In genomic region chr19:13077233-13077632, GRCh38 we compare ENCODE assay signal across 18 cellular contexts. TPM values are rescaled to one million over a fixed set of nuclear protein-coding genes. Genes with fewer than 3 reads are reported as not detected.
DNase-seq lines count a peak whose midpoint lies in the region; ATAC-seq, FAIRE-seq and TF ChIP-seq lines count a peak whose summit lies in the region.
"Had no signal": no experiment of that assay in that cellular context is flagged by ENCODE, and none has a peak within 500 bp of the region (broad histone marks: within the 10 kb centered on the region; RNA-seq: fewer than 3 reads in every experiment).

No MANE protein-coding gene starts in this region.

- H2BK12ac ChIP-seq in H1 (ENCODE audit: low read depth, low read length) = 0 out of 2 replicates have a peak overlapping the region, but pooled peaks have one; percentile 39

- no peak for TF ChIP-seq CTCF in H1 (IDR thresholded peaks at IDR 0.05; ENCODE audit: control extremely low read depth in 1 of 3, insufficient read depth in 1 of 3, low read depth in 1 of 3, low read length in 3 of 3)
- no peak for TF ChIP-seq CTCF in neural progenitor cell (IDR thresholded peaks at IDR 0.05)

- ATAC-seq in GM21825 (IDR thresholded peaks at IDR 0.05; ENCODE audit: unreplicated experiment) = no peak
- ATAC-seq: PC-3, T-helper 17 cell had no signal

- no peak overlapping the region for H2AFZ ChIP-seq in H1 (ENCODE audit: low read length)
- no peak overlapping the region for H2AFZ ChIP-seq in neural progenitor cell (replicated peaks)

- WGBS in H1 (ENCODE audit: extremely low coverage in 1 of 2, insufficient coverage in 1 of 2, insufficient read length in 1 of 2, insufficient replicate concordance in 2 of 2, low coverage in 1 of 2, low lambda C conversion rate in 2 of 2, missing lambda C conversion rate in 1 of 2), 2 experiments = 64% methylated on average over 11 of the region's 11 CpGs; no CpG with 5 or more reads in 1 of the 2 experiments

- no peaks in the 10 kb centered on the region for H3K9me3 Mint-ChIP-seq in neural progenitor cell
- H3K9me3 Mint-ChIP-seq: activated CD4-positive, alpha-beta memory T cell treated with anti-CD3 and anti-CD28 coated beads for 36 hours had no signal

- H3K9ac ChIP-seq in H1 (replicated peaks in 1 of 4; ENCODE audit: extremely low read depth in 1 of 4, low read depth in 3 of 4, low read length in 3 of 4) (no peak overlapping the region), neural progenitor cell (no peak overlapping the region)

- H3K27me3 ChIP-seq in H1 (replicated peaks in 1 of 4; ENCODE audit: control insufficient read depth in 3 of 4, extremely low read depth in 1 of 4, insufficient read depth in 3 of 4, low read length in 3 of 4) = peaks cover 0 to 18% (median 16%) of the 10 kb centered on the region in 4 experiments; a peak in 6 of 7 replicates
- H3K27me3 ChIP-seq in neural progenitor cell = peaks cover 14% of the 10 kb centered on the region
- H3K27me3 ChIP-seq: brain microvascular endothelial cell, ovary had no signal

- no peaks in the 10 kb centered on the region for H3F3A ChIP-seq in neural progenitor cell (ENCODE audit: low read depth)

- no peaks in the 10 kb centered on the region for H3K9me3 ChIP-seq in H1 (ENCODE audit: insufficient read depth in 2 of 2, low read depth in 1 of 2, low read length in 1 of 2)
- no peaks in the 10 kb centered on the region for H3K9me3 ChIP-seq in neural progenitor cell (ENCODE audit: low read depth)
- H3K9me3 ChIP-seq: ovary had no signal

- H3K79me2 ChIP-seq in H1 (ENCODE audit: control insufficient read depth in 1 of 2, insufficient read depth in 2 of 2, low read length in 2 of 2) = no peaks in the 10 kb centered on the region
- H3K79me2 ChIP-seq in neural progenitor cell (ENCODE audit: low read depth) = no peaks in the 10 kb centered on the region

- POLR2A ChIA-PET in H1 (lab: Charles Lee; ENCODE audit: partially characterized antibody) = interaction anchor here (0.7 to 2.5 kb wide), 6 partner anchors 14 to 123 kb away, joined by 3 to 7 read pairs (median 3); no protein-coding TSS in a partner anchor

- TF ChIP-seq RAD21 in H1 (IDR thresholded peaks at IDR 0.05 in 1 of 2, conservative IDR thresholded peaks at IDR 0.05 in 1 of 2; ENCODE audit: low read depth in 2 of 2, low read length in 2 of 2) = no peak

- no peak overlapping the region for H2BK120ac ChIP-seq in H1 (replicated peaks; ENCODE audit: low read depth, low read length)

- no peak overlapping the region for H3K56ac ChIP-seq in H1 (replicated peaks; ENCODE audit: insufficient read length, low read depth, low read length)

- H3K23ac ChIP-seq in H1 (ENCODE audit: insufficient read length) = no peak overlapping the region

- CTCF ChIA-PET in H1 (lab: Charles Lee; ENCODE audit: partially characterized antibody) = interaction anchor here (0.8 to 48.8 kb wide), 8 partner anchors 9 to 101 kb away, joined by 3 to 1145 read pairs (median 18); no protein-coding TSS in a partner anchor

- no peak for TF ChIP-seq EP300 in H1 (IDR thresholded peaks at IDR 0.05; ENCODE audit: borderline replicate concordance in 1 of 2, low read depth in 2 of 2, low read length in 2 of 2)

- H4K91ac ChIP-seq in H1 (replicated peaks; ENCODE audit: insufficient read length, low read length) = peak overlapping the region; percentile 38

- peak overlapping the region; percentile 40; the same call in 1 of the 2 replicates for H2BK5ac ChIP-seq in H1 (ENCODE audit: low read depth, low read length)

- 0 out of 2 replicates have a peak, but pooled peaks cover 1% of the 10 kb centered on the region for H3K23me2 ChIP-seq in H1 (ENCODE audit: low read depth, low read length)

- no peaks in the 10 kb centered on the region for H3K79me1 ChIP-seq in H1 (ENCODE audit: low read depth, low read length)

- H3K4ac ChIP-seq in H1 (replicated peaks; ENCODE audit: insufficient read length, low read depth, low read length) = no peak overlapping the region

- H2BK20ac ChIP-seq in H1 (ENCODE audit: low read length) = no peak overlapping the region

- DNase-seq in Ammon's horn (ENCODE audit: low spot score) = peak; percentile 85
- peak; percentile 79 for DNase-seq in NCI-H2171 treated with DMSO at 0.1 percent for 48 hours (lab: John Stamatoyannopoulos, UW)
- DNase-seq in H1 (ENCODE audit: low read depth in 1 of 2, low spot score in 2 of 2) = no peak
- DNase-seq in neural progenitor cell (ENCODE audit: low spot score) = no peak
- DNase-seq in activated CD8-positive, alpha-beta memory T cell treated with anti-CD3 and anti-CD28 coated beads for 24 hours = no peak
- DNase-seq in central memory CD4-positive, alpha-beta T cell = no peak
- DNase-seq in GDM1 (lab: John Stamatoyannopoulos, UW) = no peak
- DNase-seq: activated CD4-positive, alpha-beta memory T cell treated with anti-CD3 and anti-CD28 coated beads for 36 hours; activated effector memory CD4-positive, alpha-beta T cell treated with anti-CD3 and anti-CD28 coated beads, Interleukin-2, amount 50 U/mL, for 16 hours; brain microvascular endothelial cell; DMS53; mesendoderm; NCI-H345; PC-3; T-helper 17 cell had no signal

- no peaks in the 10 kb centered on the region for H3K36me3 Mint-ChIP-seq in neural progenitor cell
- H3K36me3 Mint-ChIP-seq: activated CD4-positive, alpha-beta memory T cell treated with anti-CD3 and anti-CD28 coated beads for 36 hours had no signal

- FAIRE-seq in H1 (lab: Jason Lieb, UNC) = no peak

- no peaks in the 10 kb centered on the region for H4K20me1 ChIP-seq in H1 (replicated peaks in 1 of 2; ENCODE audit: control insufficient read depth in 1 of 2, insufficient read depth in 2 of 2, low read length in 2 of 2)
- H4K20me1 ChIP-seq in neural progenitor cell (ENCODE audit: low read depth) = no peaks in the 10 kb centered on the region

- no peak for TF ChIP-seq POLR2A in H1 (IDR thresholded peaks at IDR 0.05; ENCODE audit: control extremely low read depth in 1 of 2, low read depth in 2 of 2, low read length in 2 of 2)

- H3K4me3 Mint-ChIP-seq in neural progenitor cell = no peak overlapping the region
- H3K4me3 Mint-ChIP-seq: activated CD4-positive, alpha-beta memory T cell treated with anti-CD3 and anti-CD28 coated beads for 36 hours; T-helper 17 cell had no signal

- H3K14ac ChIP-seq in H1 (ENCODE audit: insufficient read length) = no peak overlapping the region

- peak overlapping the region; percentile 60; the same call in 1 of the 2 replicates for H3K18ac ChIP-seq in H1 (ENCODE audit: extremely low read depth, low read length)

- no peak overlapping the region for H3K27ac ChIP-seq in H1 (ENCODE audit: low read depth, low read length)
- no peak overlapping the region for H3K27ac ChIP-seq in neural progenitor cell
- H3K27ac ChIP-seq: brain microvascular endothelial cell had no signal

- peak overlapping the region; percentile 46 for H3K27ac Mint-ChIP-seq in neural progenitor cell
- H3K27ac Mint-ChIP-seq: activated CD4-positive, alpha-beta memory T cell treated with anti-CD3 and anti-CD28 coated beads for 36 hours had no signal

- H4K8ac ChIP-seq in H1 (ENCODE audit: extremely low read depth, insufficient read depth, low read length) = no peak overlapping the region

- H2BK15ac ChIP-seq in H1 (ENCODE audit: low read length) = peak overlapping the region; percentile 61

- H3K4me3 ChIP-seq in H1 (ENCODE audit: extremely low read depth in 1 of 4, insufficient read depth in 2 of 4, low read depth in 3 of 4, low read length in 4 of 4) (peak overlapping the region in 1 of 4 experiments; percentile 13; a peak in 1 of 8 replicates), neural progenitor cell (no peak overlapping the region)
- H3K4me3 ChIP-seq: ovary had no signal

- H3K27me3 Mint-ChIP-seq in neural progenitor cell (ENCODE audit: insufficient read depth, low read depth) = peaks cover 41% of the 10 kb centered on the region
- H3K27me3 Mint-ChIP-seq: activated CD4-positive, alpha-beta memory T cell treated with anti-CD3 and anti-CD28 coated beads for 36 hours had no signal

- H3K4me1 ChIP-seq in H1 (replicated peaks in 1 of 4; ENCODE audit: control insufficient read depth in 3 of 4, insufficient read depth in 4 of 4, low read length in 3 of 4) = peaks cover 9 to 34% (median 24%) of the 10 kb centered on the region in 4 experiments
- peaks cover 33% of the 10 kb centered on the region for H3K4me1 ChIP-seq in neural progenitor cell

- H4K5ac ChIP-seq in H1 (ENCODE audit: insufficient read length, low read depth, low read length) = no peak overlapping the region

- H3K36me3 ChIP-seq in H1 (ENCODE audit: control insufficient read depth in 2 of 4, insufficient read depth in 4 of 4, low read length in 3 of 4) (no peaks in the 10 kb centered on the region), neural progenitor cell (no peaks in the 10 kb centered on the region)
- H3K36me3 ChIP-seq: ovary had no signal

- H2AK5ac ChIP-seq in H1 (ENCODE audit: low read depth, low read length) = no peak overlapping the region

- H3K4me1 Mint-ChIP-seq in neural progenitor cell = peaks cover 24% of the 10 kb centered on the region

- H3K4me2 ChIP-seq in H1 (ENCODE audit: insufficient read depth in 1 of 2, low read depth in 2 of 2, low read length in 2 of 2) (peak overlapping the region; percentile 49 to 53; a peak in 3 of 4 replicates), neural progenitor cell (peak overlapping the region; percentile 47)

RNA-seq across cellular contexts. Expression of gene LYL1, which starts 25.4 kb away (rescaled TPM):
- 0.58 and 0.65 TPM in 2 replicates for total RNA-seq in H1 (2021; fragmentation: NEBNext Ultra II Directional; extraction: Animal tissue kit (Norgen Biotek cat#: 25700))
- 0.76 and 1.0 TPM in 2 replicates for polyA plus RNA-seq in H1 (2011; rRNA removed)
- 0.62 TPM for polyA plus RNA-seq in H1 (2011; cell fraction: cytosol; rRNA removed)
- polyA plus RNA-seq in H1 (2011; cell fraction: nucleus; rRNA removed) = 0.78 TPM
- polyA plus RNA-seq in H1 (2012, experiment 1 of 2) = 0.23 to 0.67 TPM (median 0.39 TPM) in 4 replicates
- polyA plus RNA-seq in H1 (2012, experiment 2 of 2) = 0.26 TPM
- 0.65 TPM for polyA plus RNA-seq in H1 (2013, experiment 1 of 2)
- polyA plus RNA-seq in H1 (2013, experiment 2 of 2) = 0.52 TPM
- polyA minus RNA-seq in H1 (2011; rRNA and poly(A)+ RNA removed) = 0.10 TPM in 1 of 2 replicates, not detected in the other
- 1.2 TPM for polyA minus RNA-seq in H1 (2011; cell fraction: cytosol; rRNA and poly(A)+ RNA removed)
- 0.40 TPM for polyA minus RNA-seq in H1 (2011; cell fraction: nucleus; rRNA and poly(A)+ RNA removed)
- total RNA-seq in neural progenitor cell (ENCODE audit: low replicate concordance) = 0.88 and 2.2 TPM in 2 replicates
- total RNA-seq: LHCN-M2 had no signal

RNA-seq across cellular contexts. Expression of gene TRMT1, which starts 39.3 kb away (rescaled TPM):
- total RNA-seq in H1 (2021; fragmentation: NEBNext Ultra II Directional; extraction: Animal tissue kit (Norgen Biotek cat#: 25700)) = 96.6 and 99.3 TPM in 2 replicates
- polyA plus RNA-seq in H1 (2011; rRNA removed) = 77.4 and 118 TPM in 2 replicates
- 94.9 TPM for polyA plus RNA-seq in H1 (2011; cell fraction: cytosol; rRNA removed)
- 298 TPM for polyA plus RNA-seq in H1 (2011; cell fraction: nucleus; rRNA removed)
- polyA plus RNA-seq in H1 (2012, experiment 1 of 2) = 66.0 to 95.2 TPM (median 84.7 TPM) in 4 replicates
- 75.5 TPM for polyA plus RNA-seq in H1 (2012, experiment 2 of 2)
- polyA plus RNA-seq in H1 (2013, experiment 1 of 2) = 69.1 TPM
- polyA plus RNA-seq in H1 (2013, experiment 2 of 2) = 65.4 TPM
- polyA minus RNA-seq in H1 (2011; rRNA and poly(A)+ RNA removed) = 38.6 and 46.1 TPM in 2 replicates
- 52.8 TPM for polyA minus RNA-seq in H1 (2011; cell fraction: cytosol; rRNA and poly(A)+ RNA removed)
- polyA minus RNA-seq in H1 (2011; cell fraction: nucleus; rRNA and poly(A)+ RNA removed) = 64.4 TPM
- total RNA-seq in neural progenitor cell (ENCODE audit: low replicate concordance) = 30.2 and 49.0 TPM in 2 replicates

RNA-seq across cellular contexts. Expression of gene NACC1, which starts 40.8 kb away (rescaled TPM):
- total RNA-seq in H1 (2021; fragmentation: NEBNext Ultra II Directional; extraction: Animal tissue kit (Norgen Biotek cat#: 25700)) = 226 and 234 TPM in 2 replicates
- polyA plus RNA-seq in H1 (2011; rRNA removed) = 301 and 541 TPM in 2 replicates
- 204 TPM for polyA plus RNA-seq in H1 (2011; cell fraction: cytosol; rRNA removed)
- polyA plus RNA-seq in H1 (2011; cell fraction: nucleus; rRNA removed) = 367 TPM
- polyA plus RNA-seq in H1 (2012, experiment 1 of 2) = 72.2 to 138 TPM (median 120 TPM) in 4 replicates
- polyA plus RNA-seq in H1 (2012, experiment 2 of 2) = 144 TPM
- polyA plus RNA-seq in H1 (2013, experiment 1 of 2) = 169 TPM
- polyA plus RNA-seq in H1 (2013, experiment 2 of 2) = 186 TPM
- polyA minus RNA-seq in H1 (2011; rRNA and poly(A)+ RNA removed) = 150 and 197 TPM in 2 replicates
- polyA minus RNA-seq in H1 (2011; cell fraction: cytosol; rRNA and poly(A)+ RNA removed) = 187 TPM
- 126 TPM for polyA minus RNA-seq in H1 (2011; cell fraction: nucleus; rRNA and poly(A)+ RNA removed)
- total RNA-seq in neural progenitor cell (ENCODE audit: low replicate concordance) = 34.7 and 108 TPM in 2 replicates

Comparison
In these comparisons a context has a peak if more than half of its experiments do, and no peak if none do; other contexts are left out.
1. DNase-seq: peak in Ammon's horn (single experiment) and NCI-H2171 treated with DMSO at 0.1 percent for 48 hours (single experiment); none in H1 (0 of 2), neural progenitor cell (single experiment), activated CD8-positive, alpha-beta memory T cell treated with anti-CD3 and anti-CD28 coated beads for 24 hours (single experiment), central memory CD4-positive, alpha-beta T cell (single experiment) and GDM1 (single experiment).